21 cellular contexts compared by ENCODE assay signal in genomic region chr12:12979151-12979550, GRCh38. TPM values are rescaled to one million over a fixed set of nuclear protein-coding genes. Genes with fewer than 3 reads are reported as not detected.
DNase-seq lines count a peak whose midpoint lies in the region; ATAC-seq and TF ChIP-seq lines count a peak whose summit lies in the region.
"Had no signal": no experiment of that assay in that cellular context is flagged by ENCODE, and none has a peak within 500 bp of the region (broad histone marks: within the 10 kb centered on the region; RNA-seq: fewer than 3 reads in every experiment).

No MANE protein-coding gene starts in this region.

- H4K8ac ChIP-seq in H9 (replicated peaks; ENCODE audit: insufficient read length, low read depth, low read length), result no peak overlapping the region

- H2AK5ac ChIP-seq in H9 (ENCODE audit: insufficient read length, low read length), result no peak overlapping the region

- H4K91ac ChIP-seq in H9 (ENCODE audit: insufficient read length, low read depth, low read length), result no peak overlapping the region

- no peaks in the 10 kb centered on the region for H3K79me2 ChIP-seq in H9 (ENCODE audit: insufficient read depth, low read length)

- H3K36me3 Mint-ChIP-seq in H9 (ENCODE audit: insufficient read depth in 1 of 3, low read depth in 3 of 3), result peaks cover 17 to 19% (median 18%) of the 10 kb centered on the region in 3 experiments
- H3K36me3 Mint-ChIP-seq in activated CD4-positive, alpha-beta T cell treated with anti-CD3 and anti-CD28 coated beads for 36 hours (ENCODE audit: low read depth), result peaks cover 18% of the 10 kb centered on the region

- H3T11ph ChIP-seq in H9 (ENCODE audit: low read length), result no peak overlapping the region

- no peaks in the 10 kb centered on the region for H3K9me3 ChIP-seq in H9 (ENCODE audit: control insufficient read depth, low read depth, low read length)
- no peaks in the 10 kb centered on the region for H3K9me3 ChIP-seq in skeletal muscle tissue (ENCODE audit: control insufficient read depth in 3 of 3, low read length in 3 of 3)

- CTCF ChIA-PET in activated CD4-positive, alpha-beta T cell treated with anti-CD3 and anti-CD28 coated beads for 36 hours (lab: Charles Lee), result interaction anchor here (1.3 to 1.4 kb wide), 2 partner anchors 12 to 233 kb away, joined by 3 to 6 read pairs; no protein-coding TSS in a partner anchor

- H3K23me2 ChIP-seq in H9 (ENCODE audit: insufficient read length, low read depth, low read length, poor library complexity, severe bottlenecking), result no peaks in the 10 kb centered on the region

- no peak overlapping the region for H3K4ac ChIP-seq in H9 (ENCODE audit: low read depth, low read length)

- H3K4me2 ChIP-seq in H9 (ENCODE audit: insufficient read depth, insufficient read length, low read length), result no peak overlapping the region

- no peaks in the 10 kb centered on the region for H3K27me3 ChIP-seq in H9 (ENCODE audit: insufficient read depth, low read length)
- no peaks in the 10 kb centered on the region for H3K27me3 ChIP-seq in brain microvascular endothelial cell (replicated peaks)
- H3K27me3 ChIP-seq in skeletal muscle tissue (ENCODE audit: control insufficient read depth in 3 of 3, insufficient read depth in 3 of 3, low read length in 3 of 3), result no peaks in the 10 kb centered on the region

- H3K9ac ChIP-seq in H9 (ENCODE audit: extremely low read depth, insufficient read length, low read length) (no peak overlapping the region), skeletal muscle tissue (ENCODE audit: low read depth in 1 of 3, low read length in 3 of 3) (no peak overlapping the region)

- H3K14ac ChIP-seq in H9 (ENCODE audit: insufficient read depth, low read length), result peak overlapping the region; percentile 64

- H3K27ac Mint-ChIP-seq in H9, result no peak overlapping the region
- no peak overlapping the region for H3K27ac Mint-ChIP-seq in activated CD4-positive, alpha-beta T cell treated with anti-CD3 and anti-CD28 coated beads for 36 hours
- H3K27ac Mint-ChIP-seq: activated naive CD4-positive, alpha-beta T cell treated with anti-CD3 and anti-CD28 coated beads, Interleukin-2, amount 10 ng/mL, durations not matched to agents 7 days and 5 days; type B pancreatic cell had no signal

- no peak overlapping the region for H4K5ac ChIP-seq in H9 (ENCODE audit: insufficient read length, low read depth, low read length)

- POLR2A ChIA-PET in activated CD4-positive, alpha-beta T cell treated with anti-CD3 and anti-CD28 coated beads for 36 hours (lab: Charles Lee), result no interaction called here

- H3K9me3 Mint-ChIP-seq in H9, result peaks cover 3 to 4% of the 10 kb centered on the region in 2 experiments; a peak in 3 of 5 replicates
- H3K9me3 Mint-ChIP-seq in activated CD4-positive, alpha-beta T cell treated with anti-CD3 and anti-CD28 coated beads for 36 hours (ENCODE audit: low read depth), result peaks cover 4% of the 10 kb centered on the region
- H3K9me3 Mint-ChIP-seq: activated naive CD4-positive, alpha-beta T cell treated with anti-CD3 and anti-CD28 coated beads, Interleukin-2, amount 10 ng/mL, durations not matched to agents 7 days and 5 days had no signal

- intact Hi-C loops in activated CD4-positive, alpha-beta T cell treated with anti-CD3 and anti-CD28 coated beads for 36 hours (cut with DNase I, micrococcal nuclease), result no loop called here

- H3K27ac ChIP-seq in H9 (ENCODE audit: insufficient read length, low read depth, low read length), result no peak overlapping the region
- H3K27ac ChIP-seq in brain microvascular endothelial cell, result peak overlapping the region; percentile 98
- peak overlapping the region; percentile 50 for H3K27ac ChIP-seq in skeletal muscle tissue (ENCODE audit: low read depth, low read length)

- H2BK12ac ChIP-seq in H9 (ENCODE audit: insufficient read length, low read depth, low read length), result no peak overlapping the region

- H2AFZ ChIP-seq in H9 (ENCODE audit: low read length), result no peak overlapping the region

- no peak for ATAC-seq in esophagus mucosa
- no peak for ATAC-seq in activated CD4-positive, alpha-beta T cell treated with anti-CD3 and anti-CD28 coated beads for 36 hours
- ATAC-seq: Panc1 had no signal

- TF ChIP-seq CTCF in H9 (conservative IDR thresholded peaks at IDR 0.05) (no peak), brain microvascular endothelial cell (IDR thresholded peaks at IDR 0.05; ENCODE audit: low read depth, low read length, missing control alignments) (no peak), fibroblast of the aortic adventitia (IDR thresholded peaks at IDR 0.05; ENCODE audit: insufficient read depth, low read length) (no peak)

- H2BK120ac ChIP-seq in H9 (ENCODE audit: low read depth, low read length, poor library complexity, severe bottlenecking), result no peak overlapping the region

- H3K36me3 ChIP-seq in brain microvascular endothelial cell (replicated peaks) (peaks cover 6% of the 10 kb centered on the region), skeletal muscle tissue (ENCODE audit: control insufficient read depth in 3 of 3, insufficient read depth in 3 of 3, low read length in 3 of 3) (peaks cover 9 to 31% (median 19%) of the 10 kb centered on the region in 3 donors)

- WGBS in H9 (ENCODE audit: extremely low coverage, insufficient read length, low lambda C conversion rate), result no CpG with 5 or more reads among the region's 4 CpGs

- H4K20me1 ChIP-seq in H9 (ENCODE audit: control insufficient read depth, insufficient read depth, insufficient read length), result no peaks in the 10 kb centered on the region

- no peak overlapping the region for H3K56ac ChIP-seq in H9 (ENCODE audit: insufficient read length, low read depth, low read length)

- H3K79me1 ChIP-seq in H9 (ENCODE audit: insufficient read depth, low read depth, low read length, poor library complexity, severe bottlenecking), result no peaks in the 10 kb centered on the region

- in situ Hi-C loops in brain microvascular endothelial cell (cut with HindIII; ENCODE audit: low pct_ligation_motif_present, low sequenced_read_pairs), result loop anchor here (25.0 kb wide), 1 partner anchor 233 kb away; no protein-coding TSS in a partner anchor

- peak overlapping the region; percentile 42 for H3K18ac ChIP-seq in H9 (ENCODE audit: insufficient read length, low read depth, low read length)

- H3K27me3 Mint-ChIP-seq in H9 (ENCODE audit: low read depth), result no peaks in the 10 kb centered on the region
- H3K27me3 Mint-ChIP-seq in activated CD4-positive, alpha-beta T cell treated with anti-CD3 and anti-CD28 coated beads for 36 hours, result no peaks in the 10 kb centered on the region
- H3K27me3 Mint-ChIP-seq: activated naive CD4-positive, alpha-beta T cell treated with anti-CD3 and anti-CD28 coated beads, Interleukin-2, amount 10 ng/mL, durations not matched to agents 7 days and 5 days; central memory CD8-positive, alpha-beta T cell; type B pancreatic cell had no signal

- peaks cover 0 to 7% of the 10 kb centered on the region in 2 experiments; a peak in 2 of 4 replicates for H3K4me1 Mint-ChIP-seq in H9
- H3K4me1 Mint-ChIP-seq in activated CD4-positive, alpha-beta T cell treated with anti-CD3 and anti-CD28 coated beads for 36 hours, result no peaks in the 10 kb centered on the region
- H3K4me1 Mint-ChIP-seq: activated naive CD4-positive, alpha-beta T cell treated with anti-CD3 and anti-CD28 coated beads, Interleukin-2, amount 10 ng/mL, durations not matched to agents 7 days and 5 days; central memory CD8-positive, alpha-beta T cell had no signal

- peak overlapping the region; percentile 86 for H2BK20ac ChIP-seq in H9 (ENCODE audit: low read depth, low read length, poor library complexity, severe bottlenecking)

- H3K4me3 ChIP-seq in brain microvascular endothelial cell (ENCODE audit: low read depth, low read length) (no peak overlapping the region), fibroblast of the aortic adventitia (ENCODE audit: low read depth, low read length) (no peak overlapping the region), skeletal muscle tissue (ENCODE audit: low read length in 3 of 3) (no peak overlapping the region)

- H3K4me3 Mint-ChIP-seq in H9, result no peak overlapping the region
- H3K4me3 Mint-ChIP-seq in activated CD4-positive, alpha-beta T cell treated with anti-CD3 and anti-CD28 coated beads for 36 hours, result no peak overlapping the region
- H3K4me3 Mint-ChIP-seq: activated naive CD4-positive, alpha-beta T cell treated with anti-CD3 and anti-CD28 coated beads, Interleukin-2, amount 10 ng/mL, durations not matched to agents 7 days and 5 days; central memory CD8-positive, alpha-beta T cell; type B pancreatic cell had no signal

- DNase-seq in H9 (no peak), brain microvascular endothelial cell (peak; percentile 61), fibroblast of the aortic adventitia (ENCODE audit: low read depth) (peak; percentile 68), dedifferentiated amniotic fluid mesenchymal stem cell (ENCODE audit: extremely low spot score) (no peak)
- no peak for DNase-seq in stimulated activated CD4-positive, alpha-beta T cell treated with anti-CD3 and anti-CD28 coated beads, Interleukin-1b, Interleukin-23, amount 100 ng/mL, for 48 hours
- no peak for DNase-seq in activated CD4-positive, alpha-beta T cell treated with anti-CD3 and anti-CD28 coated beads for 36 hours
- DNase-seq: activated CD4-positive, alpha-beta T cell treated with anti-CD3 and anti-CD28 coated beads for 1 hour; activated CD8-positive, alpha-beta memory T cell treated with anti-CD3 and anti-CD28 coated beads, Interleukin-2, amount 50 U/mL, for 48 hours; activated naive CD4-positive, alpha-beta T cell treated with anti-CD3 and anti-CD28 coated beads, Interleukin-2, amount 10 ng/mL, durations not matched to agents 7 days and 5 days; DMS 273 treated with DMSO at 0.1 percent for 48 hours; NCI-H1930; NCI-H526 had no signal

- no peak overlapping the region for H2BK15ac ChIP-seq in H9 (ENCODE audit: low read depth, low read length)

- H3K23ac ChIP-seq in H9 (ENCODE audit: insufficient read length, low read depth, low read length), result no peak overlapping the region

- no peak overlapping the region for H2BK5ac ChIP-seq in H9 (ENCODE audit: insufficient read length, low read length)

- H3K4me1 ChIP-seq in H9 (ENCODE audit: insufficient read depth, low read length) (no peaks in the 10 kb centered on the region), skeletal muscle tissue (ENCODE audit: control insufficient read depth in 3 of 3, insufficient read depth in 3 of 3, low read length in 3 of 3) (peaks cover 2 to 5% (median 3%) of the 10 kb centered on the region in 3 donors)

RNA-seq across cellular contexts. Expression of gene HEBP1, which starts 20.9 kb away (rescaled TPM):
- total RNA-seq in H9 (2021), result 20.2 and 22.2 TPM in 2 replicates
- total RNA-seq in fibroblast of the aortic adventitia (ENCODE audit: low replicate concordance), result 14.4 and 35.3 TPM in 2 replicates
- 16.2 TPM for total RNA-seq in skeletal muscle tissue
- 24.5 TPM for total RNA-seq in esophagus mucosa
- 10 to 100 TPM; 23.5 to 28.6 TPM for total RNA-seq in activated CD4-positive, alpha-beta T cell treated with anti-CD3 and anti-CD28 coated beads for 36 hours

RNA-seq across cellular contexts. Expression of gene GPRC5D, which starts 27.2 kb away (rescaled TPM):
- total RNA-seq in H9 (2021), result not detected in 2 replicates
- not detected in 2 replicates for total RNA-seq in fibroblast of the aortic adventitia (ENCODE audit: low replicate concordance)
- total RNA-seq in skeletal muscle tissue, result not detected
- not detected for total RNA-seq in esophagus mucosa
- total RNA-seq in activated CD4-positive, alpha-beta T cell treated with anti-CD3 and anti-CD28 coated beads for 36 hours, result not detected
- total RNA-seq: left cardiac atrium; M059J; posterior vena cava; T-helper 1 cell treated with Interleukin-12 subunit alpha and Interleukin-12 subunit beta and Interleukin-4 antibody, amounts not matched to agents 30 ng/mL and 1 ng/mL, for 36 hours had no signal

Comparison
In these comparisons a context has a peak if more than half of its experiments do, and no peak if none do; other contexts are left out.
1. DNase-seq: peak in brain microvascular endothelial cell (single experiment) and fibroblast of the aortic adventitia (single experiment); none in H9 (single experiment), stimulated activated CD4-positive, alpha-beta T cell treated with anti-CD3 and anti-CD28 coated beads, Interleukin-1b, Interleukin-23, amount 100 ng/mL, for 48 hours (single experiment), dedifferentiated amniotic fluid mesenchymal stem cell (single experiment) and activated CD4-positive, alpha-beta T cell treated with anti-CD3 and anti-CD28 coated beads for 36 hours (single experiment).